Comparison of ENCODE assay signal across 8 cellular contexts in the genomic region with DNA sequence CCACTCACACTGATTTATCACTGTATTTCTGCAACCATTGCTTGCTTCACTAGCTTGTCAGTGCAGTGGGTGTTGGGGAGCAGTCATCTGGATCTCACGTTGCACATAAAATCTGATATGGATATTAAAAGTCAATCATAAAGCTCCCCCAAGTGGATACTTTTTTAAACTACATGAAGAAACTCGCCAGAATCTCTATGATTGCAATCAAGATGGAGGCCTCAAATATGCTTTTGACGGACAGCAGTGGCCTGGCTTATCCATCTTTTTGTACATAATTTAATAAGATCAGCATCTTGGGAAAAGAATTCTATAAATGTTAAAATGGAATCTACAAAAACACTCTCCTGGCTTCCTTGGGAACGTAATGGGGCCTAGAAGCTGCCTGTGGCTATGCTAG.
A peak's percentile ranks its signal among the peaks of the same experiment; 100 is the strongest.
DNase-seq lines count a peak whose midpoint lies in the region; ATAC-seq lines count a peak whose summit lies in the region.

No MANE protein-coding gene starts in this region.

- ATAC-seq in GM18511 (IDR thresholded peaks at IDR 0.05; ENCODE audit: unreplicated experiment) (peak; percentile 72), HG03521 (IDR thresholded peaks at IDR 0.05; ENCODE audit: unreplicated experiment) (no peak)

- DNase-seq in AG08395 (ENCODE audit: low spot score) (peak; percentile 57), NCI-H226 (peak; percentile 39), cerebellum (ENCODE audit: low spot score) (peak; percentile 67), pons (ENCODE audit: low spot score) (peak; percentile 58), UCSD-AML1 (lab: John Stamatoyannopoulos, UW; ENCODE audit: unreplicated experiment) (no peak)
- DNase-seq in stimulated activated CD8-positive, alpha-beta memory T cell treated with anti-CD3 and anti-CD28 coated beads, Interleukin-4, amount 100 ng/mL, for 48 hours, result no peak

Comparison
In these comparisons a context has a peak if more than half of its experiments do, and no peak if none do; other contexts are left out.
1. DNase-seq: peak in AG08395 (single experiment), NCI-H226 (single experiment), cerebellum (single experiment) and pons (single experiment); none in UCSD-AML1 (single experiment) and stimulated activated CD8-positive, alpha-beta memory T cell treated with anti-CD3 and anti-CD28 coated beads, Interleukin-4, amount 100 ng/mL, for 48 hours (single experiment).